8 cellular contexts compared by ENCODE assay signal in genomic region chr5:178131446-178131996, GRCh38. TPM values are rescaled to one million over a fixed set of nuclear protein-coding genes. Genes with fewer than 3 reads are reported as not detected.
DNase-seq lines count a peak whose midpoint lies in the region; ATAC-seq and TF ChIP-seq lines count a peak whose summit lies in the region.

No MANE protein-coding gene starts in this region.

- no peak for TF ChIP-seq POLR2A in esophagus squamous epithelium (IDR thresholded peaks at IDR 0.05)

- H3K79me2 ChIP-seq in PC-9 (ENCODE audit: low read depth): peaks cover 7% of the 10 kb centered on the region; the same call in 1 of the 2 replicates

- ATAC-seq in HG03135 (IDR thresholded peaks at IDR 0.05; ENCODE audit: unreplicated experiment) (no peak), GM18517 (IDR thresholded peaks at IDR 0.05; ENCODE audit: unreplicated experiment) (no peak), HG03045 (IDR thresholded peaks at IDR 0.05; ENCODE audit: unreplicated experiment) (no peak)

- H3F3A ChIP-seq in PC-9 (ENCODE audit: insufficient read depth, low read depth): peaks cover 24% of the 10 kb centered on the region

- no peaks in the 10 kb centered on the region for H3K36me3 ChIP-seq in PC-9 (ENCODE audit: low read depth)
- H3K36me3 ChIP-seq in esophagus squamous epithelium: peaks cover 0 to 35% (median 0%) of the 10 kb centered on the region in 3 donors

- POLR2A ChIA-PET in PC-9 (lab: Charles Lee; ENCODE audit: unreplicated experiment): interaction anchor here (0.6 kb wide), 1 partner anchor 741 kb away, joined by 4 read pairs; no protein-coding TSS in a partner anchor

- intact Hi-C loops in PC-9 (cut with micrococcal nuclease; ENCODE audit: unreplicated experiment): no loop called here
- intact Hi-C loops in esophagus squamous epithelium (cut with DNase I): no loop called here

- TF ChIP-seq CTCF in GM13977 (IDR thresholded peaks at IDR 0.05; ENCODE audit: extremely low read depth, insufficient read depth, missing control alignments): no peak
- TF ChIP-seq CTCF in PC-9 (conservative IDR thresholded peaks at IDR 0.05): no peak
- no peak for TF ChIP-seq CTCF in esophagus squamous epithelium (IDR thresholded peaks at IDR 0.05)
- TF ChIP-seq CTCF in retinal pigment epithelial cell (conservative IDR thresholded peaks at IDR 0.05; ENCODE audit: low read depth, low read length): no peak

- H3K9me3 ChIP-seq in PC-9 (ENCODE audit: insufficient read depth, low read depth) (no peaks in the 10 kb centered on the region), esophagus squamous epithelium (no peaks in the 10 kb centered on the region)

- no peaks in the 10 kb centered on the region for H4K20me1 ChIP-seq in PC-9 (ENCODE audit: insufficient read depth)

- DNase-seq in GM13977 (ENCODE audit: low spot score) (peak; percentile 50), PC-9 (no peak), esophagus squamous epithelium (lab: John Stamatoyannopoulos, UW) (no peak), retinal pigment epithelial cell (ENCODE audit: low read depth) (no peak), cerebellar cortex (ENCODE audit: low spot score) (no peak)

- H2AFZ ChIP-seq in PC-9: peak overlapping the region; percentile 84

- no TSS peak for BruUV-seq in PC-9 (replicated peaks; lab: Mats Ljungman, UMichigan)

- H3K9me2 ChIP-seq in PC-9 (ENCODE audit: insufficient read depth): no peaks in the 10 kb centered on the region

- H3K4me1 ChIP-seq in PC-9 (replicated peaks; ENCODE audit: insufficient read depth): peaks cover 19% of the 10 kb centered on the region
- H3K4me1 ChIP-seq in esophagus squamous epithelium: peaks cover 4 to 53% (median 20%) of the 10 kb centered on the region in 3 donors

- H3K4me3 ChIP-seq in PC-9 (peak overlapping the region; percentile 89), esophagus squamous epithelium (peak overlapping the region; percentile 69 to 96 (median 91)), retinal pigment epithelial cell (ENCODE audit: low read length) (peak overlapping the region; percentile 80)

- CTCF ChIA-PET in PC-9 (lab: Charles Lee): interaction anchor here (0.7 kb wide), 1 partner anchor 14 kb away, joined by 3 read pairs; no protein-coding TSS in a partner anchor

- H3K27ac ChIP-seq in PC-9 (peak overlapping the region; percentile 85), esophagus squamous epithelium (peak overlapping the region; percentile 93 to 98 (median 97))

- in situ Hi-C loops in GM13977 (cut with MboI; ENCODE audit: low pct_unique_long_range_greater_than_20kb, low sequenced_read_pairs, unreplicated experiment): no loop called here

- no peaks in the 10 kb centered on the region for H3K27me3 ChIP-seq in PC-9 (ENCODE audit: insufficient read depth, low read depth)
- H3K27me3 ChIP-seq in esophagus squamous epithelium: no peaks in the 10 kb centered on the region

- WGBS in esophagus squamous epithelium, 2 donors: 17 to 23% methylated on average over 9 to 10 of the region's 10 CpGs

- peak overlapping the region; percentile 82 for H3K4me2 ChIP-seq in PC-9

RNA-seq across cellular contexts. Expression of gene RMND5B, which starts 0.7 kb away (rescaled TPM):
- total RNA-seq in PC-9 (2021) (30.3 and 35.1 TPM in 2 replicates), esophagus squamous epithelium (10 to 100 TPM; 43.9 to 88.1 (median 64.4) TPM)

RNA-seq across cellular contexts. Expression of gene N4BP3, which starts 18.2 kb away (rescaled TPM):
- total RNA-seq in PC-9 (2021): 0.81 and 1.1 TPM in 2 replicates
- total RNA-seq in esophagus squamous epithelium: 10 to 100 TPM; 14.0 to 32.6 (median 16.1) TPM

RNA-seq across cellular contexts. Expression of gene NHP2, which starts 22.2 kb away (rescaled TPM):
- total RNA-seq in PC-9 (2021) (221 and 229 TPM in 2 replicates), esophagus squamous epithelium (100 to 1,000 TPM; 288 to 408 (median 358) TPM)

RNA-seq across cellular contexts. Expression of gene GMCL2, which starts 55.6 kb away (rescaled TPM):
- total RNA-seq in PC-9 (2021) (not detected in 2 replicates), esophagus squamous epithelium (not detected)
